1 cellular context compared by ENCODE assay signal in the genomic region with DNA sequence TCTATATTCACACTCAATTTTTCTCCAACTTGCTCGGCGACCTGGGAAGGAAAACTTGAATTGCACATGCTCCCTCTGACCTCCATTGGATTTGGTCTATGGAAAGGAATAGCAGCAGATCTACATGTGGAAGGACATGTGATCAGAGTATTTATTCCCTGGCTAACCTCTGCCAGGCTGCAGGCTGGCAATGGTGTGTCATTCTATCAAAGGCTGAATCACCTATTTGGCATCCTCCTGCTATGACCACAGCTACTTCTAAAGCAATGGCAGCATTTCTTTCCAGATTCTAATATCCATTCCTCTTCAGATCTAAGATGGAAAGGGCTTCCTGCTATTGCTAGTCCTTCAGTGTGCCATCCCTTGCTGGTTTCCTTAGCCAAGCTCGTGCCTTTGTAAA.
TF ChIP-seq lines count a peak whose summit lies in the region.

No MANE protein-coding gene starts in this region.

TF ChIP-seq in HepG2, 621 proteins besides CTCF, POLR2A, EP300 and RAD21 (continued from another document):
- TF ChIP-seq ZNF180 (CRISPR knock-in tag; IDR thresholded peaks at IDR 0.05; ENCODE audit: borderline replicate concordance, low read depth) (no peak), TGIF2 (CRISPR knock-in tag; IDR thresholded peaks at IDR 0.05) (no peak), STAG1 (CRISPR knock-in tag; IDR thresholded peaks at IDR 0.05) (no peak), ZNF292 (CRISPR knock-in tag; IDR thresholded peaks at IDR 0.05; ENCODE audit: borderline replicate concordance, low read depth) (no peak), EZH2 (conservative IDR thresholded peaks at IDR 0.05; ENCODE audit: low read depth, low read length) (no peak)
- TF ChIP-seq, protein P1, sequence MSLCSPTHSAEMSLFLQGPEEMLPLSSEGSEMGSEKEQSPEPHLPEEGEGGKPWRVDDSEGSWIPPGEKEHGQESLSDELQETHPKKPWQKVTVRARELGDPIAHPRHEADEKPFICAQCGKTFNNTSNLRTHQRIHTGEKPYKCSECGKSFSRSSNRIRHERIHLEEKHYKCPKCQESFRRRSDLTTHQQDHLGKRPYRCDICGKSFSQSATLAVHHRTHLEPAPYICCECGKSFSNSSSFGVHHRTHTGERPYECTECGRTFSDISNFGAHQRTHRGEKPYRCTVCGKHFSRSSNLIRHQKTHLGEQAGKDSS (CRISPR knock-in tag; IDR thresholded peaks at IDR 0.05; ENCODE audit: borderline replicate concordance, low read depth): no peak
